ENCODE assay signal across 20 cellular contexts in genomic region chr3:160141485-160142185, GRCh38.
"Had no signal": no experiment of that assay in that cellular context is flagged by ENCODE, and none has a peak within 500 bp of the region (broad histone marks: within the 10 kb centered on the region; RNA-seq: fewer than 3 reads in every experiment).

No MANE protein-coding gene starts in this region.

- H3K27ac ChIP-seq: body of pancreas, dorsolateral prefrontal cortex, ovary, psoas muscle, sigmoid colon, tibial nerve, uterus had no signal

- H3K4me1 ChIP-seq: body of pancreas, psoas muscle, sigmoid colon, tibial nerve, uterus had no signal

- H3K27me3 ChIP-seq: body of pancreas, ovary, sigmoid colon, tibial nerve, uterus had no signal

- H3K36me3 ChIP-seq: ovary, sigmoid colon, tibial nerve, uterus had no signal

- DNase-seq: activated B cell treated with CpG ODN at 0.5 μM for 24 hours; activated CD4-positive, alpha-beta memory T cell treated with anti-CD3 and anti-CD28 coated beads, Interleukin-2, amount 10 ng/mL, durations not matched to agents 7 days and 5 days; activated CD4-positive, alpha-beta T cell treated with anti-CD3 and anti-CD28 coated beads for 48 hours; activated CD8-positive, alpha-beta memory T cell treated with anti-CD3 and anti-CD28 coated beads, Interleukin-2, amount 10 ng/mL, durations not matched to agents 7 days and 5 days; activated naive CD4-positive, alpha-beta T cell; activated naive CD8-positive, alpha-beta T cell treated with anti-CD3 and anti-CD28 coated beads for 36 hours; amygdala; body of pancreas; caudate nucleus; dorsolateral prefrontal cortex; naive thymus-derived CD4-positive, alpha-beta T cell; ovary; psoas muscle; sigmoid colon; stimulated activated CD4-positive, alpha-beta T cell treated with anti-CD3 and anti-CD28 coated beads, Interleukin-12 subunit alpha, Interleukin-12 subunit beta, amount 100 ng/mL, for 4 hours; stimulated activated CD4-positive, alpha-beta T cell treated with anti-CD3 and anti-CD28 coated beads, Interleukin-1b, Interleukin-23, amount 100 ng/mL, for 48 hours; T-cell; T-helper 9 cell; uterus had no signal

- H3K9me3 ChIP-seq: body of pancreas, ovary, psoas muscle, uterus had no signal

- H3K4me3 ChIP-seq: body of pancreas, dorsolateral prefrontal cortex, ovary, psoas muscle, sigmoid colon, tibial nerve, uterus had no signal
